8 cellular contexts compared by ENCODE assay signal in genomic region chr3:195162033-195162669, GRCh38.
DNase-seq lines count a peak whose midpoint lies in the region; ATAC-seq and TF ChIP-seq lines count a peak whose summit lies in the region.

No MANE protein-coding gene starts in this region.

- H3K36me3 Mint-ChIP-seq in T-helper 17 cell (ENCODE audit: low read depth) = no peaks in the 10 kb centered on the region

- H3K4me3 ChIP-seq in BE2C (ENCODE audit: low read depth, low read length) = no peak overlapping the region

- H3K4me3 Mint-ChIP-seq in T-helper 17 cell = no peak overlapping the region

- H3K36me3 ChIP-seq in BE2C = no peaks in the 10 kb centered on the region

- H3K27me3 Mint-ChIP-seq in T-helper 17 cell = no peaks in the 10 kb centered on the region

- DNase-seq in GDM1 (lab: John Stamatoyannopoulos, UW) = peak; percentile 94
- DNase-seq in T-helper 17 cell = no peak
- DNase-seq in medulla oblongata (ENCODE audit: extremely low spot score) = peak; percentile 51
- no peak for DNase-seq in BE2C
- DNase-seq in C1 segment of cervical spinal cord (lab: John Stamatoyannopoulos, UW) = no peak
- DNase-seq in ureter (ENCODE audit: low spot score) = no peak

- ATAC-seq in GM21619 (IDR thresholded peaks at IDR 0.05; ENCODE audit: unreplicated experiment) (peak; percentile 54), T-helper 17 cell (peak; percentile 33), HG03045 (IDR thresholded peaks at IDR 0.05; ENCODE audit: unreplicated experiment) (no peak)

- H3K27ac Mint-ChIP-seq in T-helper 17 cell = peak overlapping the region; percentile 11

- H3K4me1 Mint-ChIP-seq in T-helper 17 cell = peaks cover 19% of the 10 kb centered on the region

- no peaks in the 10 kb centered on the region for H3K27me3 ChIP-seq in BE2C

- peaks cover 17% of the 10 kb centered on the region for H3K4me1 ChIP-seq in BE2C

- no peak for TF ChIP-seq CTCF in BE2C (IDR thresholded peaks at IDR 0.05; ENCODE audit: low read depth, low read length)

- H3K9me3 ChIP-seq in T-helper 17 cell (ENCODE audit: control insufficient read depth, low read length, poor library complexity, severe bottlenecking) = no peaks in the 10 kb centered on the region
- no peaks in the 10 kb centered on the region for H3K9me3 ChIP-seq in BE2C

Comparison
In these comparisons a context has a peak if more than half of its experiments do, and no peak if none do; other contexts are left out.
1. DNase-seq: peak in GDM1 (single experiment) and medulla oblongata (single experiment); none in T-helper 17 cell (0 of 3), BE2C (single experiment), C1 segment of cervical spinal cord (0 of 14) and ureter (single experiment).